1 cellular context compared by ENCODE assay signal in the genomic region with DNA sequence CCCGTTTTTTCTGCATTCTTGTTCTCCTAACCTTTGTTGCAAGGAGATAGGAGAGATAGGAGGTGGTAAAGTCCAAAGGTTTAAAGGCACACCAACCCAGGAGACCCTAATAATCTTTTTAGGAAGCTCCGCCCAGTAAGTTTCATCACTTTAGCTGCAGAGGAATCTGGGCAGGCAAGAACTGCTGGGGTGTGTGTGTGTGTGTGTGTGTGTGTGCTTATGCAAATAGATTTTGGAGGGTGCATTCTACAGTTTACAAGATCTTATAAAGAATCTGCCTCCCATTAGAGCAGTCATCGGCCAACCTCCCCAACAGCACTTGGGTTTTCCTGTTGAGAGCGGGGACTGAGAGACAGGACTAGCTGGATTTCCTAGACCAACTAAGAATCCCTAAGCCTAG.
TF ChIP-seq lines count a peak whose summit lies in the region.

No MANE protein-coding gene starts in this region.

TF ChIP-seq in H1, 55 proteins besides CTCF, POLR2A, EP300 and RAD21:
- TF ChIP-seq KDM1A (IDR thresholded peaks at IDR 0.05; ENCODE audit: borderline replicate concordance, low read length) (no peak), SRF (IDR thresholded peaks at IDR 0.05; ENCODE audit: low read depth, low read length) (no peak), YY1 (IDR thresholded peaks at IDR 0.05; ENCODE audit: low read depth, low read length) (no peak), CTBP2 (IDR thresholded peaks at IDR 0.05; ENCODE audit: borderline replicate concordance, insufficient read depth, insufficient read length, low read length) (no peak), SIX5 (IDR thresholded peaks at IDR 0.05; ENCODE audit: low read depth, low read length) (no peak), SAP30 (IDR thresholded peaks at IDR 0.05; ENCODE audit: insufficient read depth, insufficient replicate concordance, low read length) (no peak), MAX (IDR thresholded peaks at IDR 0.05) (no peak), KDM5A (IDR thresholded peaks at IDR 0.05; ENCODE audit: low read length) (no peak), CEBPB (IDR thresholded peaks at IDR 0.05; ENCODE audit: low read depth, low read length) (no peak), EGR1 (IDR thresholded peaks at IDR 0.05; ENCODE audit: borderline replicate concordance, low read depth, low read length) (no peak), PHF8 (conservative IDR thresholded peaks at IDR 0.05; ENCODE audit: low read depth, low read length) (no peak), EZH2 (IDR thresholded peaks at IDR 0.05; ENCODE audit: low read depth, low read length, severe bottlenecking) (no peak), CBX5 (IDR thresholded peaks at IDR 0.05; ENCODE audit: low read depth, low read length) (no peak), TAF1 (IDR thresholded peaks at IDR 0.05; ENCODE audit: low read depth, low read length) (no peak), CHD1 (IDR thresholded peaks at IDR 0.05; ENCODE audit: low read depth, low read length) (no peak)
